ENCODE assay signal across 20 cellular contexts in the genomic region with DNA sequence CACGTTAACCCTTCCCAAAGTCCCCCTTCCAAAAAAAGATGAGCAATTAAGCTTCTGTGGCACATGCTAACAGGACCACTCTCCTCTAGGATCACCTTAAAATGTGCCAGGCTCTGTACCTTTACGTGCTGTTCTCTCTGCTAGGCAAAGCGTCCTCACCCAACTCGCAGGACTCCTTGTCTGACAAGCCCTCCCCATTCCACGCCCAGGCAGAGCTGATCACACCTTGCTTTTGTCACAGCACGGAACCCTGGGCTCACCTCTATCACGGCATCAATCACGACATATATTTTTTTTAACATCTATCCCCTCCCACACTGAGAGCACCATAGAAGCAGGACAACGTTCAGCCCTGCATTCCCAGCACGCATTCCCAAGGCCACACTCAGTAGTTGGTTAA. TPM values are rescaled to one million over a fixed set of nuclear protein-coding genes. Genes with fewer than 3 reads are reported as not detected.
DNase-seq lines count a peak whose midpoint lies in the region; ATAC-seq and TF ChIP-seq lines count a peak whose summit lies in the region.
"Had no signal": no experiment of that assay in that cellular context is flagged by ENCODE, and none has a peak within 500 bp of the region (broad histone marks: within the 10 kb centered on the region; RNA-seq: fewer than 3 reads in every experiment).

No MANE protein-coding gene starts in this region.

- intact Hi-C loops in lower lobe of right lung (cut with DNase I), result no loop called here

- no peaks in the 10 kb centered on the region for H3K27me3 ChIP-seq in lower lobe of right lung (ENCODE audit: low read depth)
- no peaks in the 10 kb centered on the region for H3K27me3 ChIP-seq in suprapubic skin
- no peaks in the 10 kb centered on the region for H3K27me3 ChIP-seq in brain microvascular endothelial cell (replicated peaks)
- H3K27me3 ChIP-seq: right atrium auricular region had no signal

- CTCF ChIA-PET in activated CD4-positive, alpha-beta T cell treated with anti-CD3 and anti-CD28 coated beads, Interleukin-2, amount 10 ng/mL, durations not matched to agents 7 days and 5 days (lab: Charles Lee), result interaction anchor here (1.0 to 1.4 kb wide), 2 partner anchors 10 to 77 kb away, joined by 3 to 4 read pairs; no protein-coding TSS in a partner anchor

- POLR2A ChIA-PET in activated CD4-positive, alpha-beta T cell treated with anti-CD3 and anti-CD28 coated beads, Interleukin-2, amount 10 ng/mL, durations not matched to agents 7 days and 5 days (lab: Charles Lee), result no interaction called here

- H3K27ac Mint-ChIP-seq in activated CD4-positive, alpha-beta T cell treated with anti-CD3 and anti-CD28 coated beads, Interleukin-2, amount 10 ng/mL, durations not matched to agents 7 days and 5 days, result peak overlapping the region; percentile 9
- H3K27ac Mint-ChIP-seq in brain, result peak overlapping the region in 4 of 5 experiments; percentile 11 to 44 (median 25)
- H3K27ac Mint-ChIP-seq: activated CD8-positive, alpha-beta T cell treated with anti-CD3 and anti-CD28 coated beads for 36 hours; T-cell had no signal

- H3K36me3 Mint-ChIP-seq in activated CD4-positive, alpha-beta T cell treated with anti-CD3 and anti-CD28 coated beads, Interleukin-2, amount 10 ng/mL, durations not matched to agents 7 days and 5 days (ENCODE audit: low read depth), result peaks cover 76% of the 10 kb centered on the region
- H3K36me3 Mint-ChIP-seq in brain, result peaks cover 91% of the 10 kb centered on the region

- H3K4me3 Mint-ChIP-seq in activated CD4-positive, alpha-beta T cell treated with anti-CD3 and anti-CD28 coated beads, Interleukin-2, amount 10 ng/mL, durations not matched to agents 7 days and 5 days, result no peak overlapping the region
- H3K4me3 Mint-ChIP-seq in brain, result no peak overlapping the region
- H3K4me3 Mint-ChIP-seq: activated CD8-positive, alpha-beta T cell treated with anti-CD3 and anti-CD28 coated beads for 36 hours; activated T-cell treated with anti-CD3 and anti-CD28 coated beads, Interleukin-2, amount 50 U/mL, for 4 hours; T-cell had no signal

- no peak for TF ChIP-seq POLR2A in suprapubic skin (IDR thresholded peaks at IDR 0.05)

- H3K4me1 ChIP-seq in lower lobe of right lung, result no peaks in the 10 kb centered on the region
- H3K4me1 ChIP-seq in suprapubic skin, result peaks cover 32% of the 10 kb centered on the region

- peaks cover 77% of the 10 kb centered on the region for H3K36me3 ChIP-seq in lower lobe of right lung
- H3K36me3 ChIP-seq in suprapubic skin, result peaks cover 64% of the 10 kb centered on the region
- peaks cover 14% of the 10 kb centered on the region for H3K36me3 ChIP-seq in brain microvascular endothelial cell (replicated peaks)

- H3K27me3 Mint-ChIP-seq in activated CD4-positive, alpha-beta T cell treated with anti-CD3 and anti-CD28 coated beads, Interleukin-2, amount 10 ng/mL, durations not matched to agents 7 days and 5 days, result no peaks in the 10 kb centered on the region
- no peaks in the 10 kb centered on the region for H3K27me3 Mint-ChIP-seq in brain
- H3K27me3 Mint-ChIP-seq: activated CD8-positive, alpha-beta T cell treated with anti-CD3 and anti-CD28 coated beads for 36 hours; T-cell had no signal

- H3K4me1 Mint-ChIP-seq in activated CD4-positive, alpha-beta T cell treated with anti-CD3 and anti-CD28 coated beads, Interleukin-2, amount 10 ng/mL, durations not matched to agents 7 days and 5 days, result peaks cover 11% of the 10 kb centered on the region
- H3K4me1 Mint-ChIP-seq in brain, result no peaks in the 10 kb centered on the region

- no peak overlapping the region for H3K4me3 ChIP-seq in lower lobe of right lung
- peak overlapping the region; percentile 27 for H3K4me3 ChIP-seq in suprapubic skin
- no peak overlapping the region for H3K4me3 ChIP-seq in brain microvascular endothelial cell (ENCODE audit: low read depth, low read length)
- H3K4me3 ChIP-seq: right atrium auricular region had no signal

- TF ChIP-seq EP300 in suprapubic skin (IDR thresholded peaks at IDR 0.05), result no peak

- no peaks in the 10 kb centered on the region for H3K9me3 Mint-ChIP-seq in activated CD4-positive, alpha-beta T cell treated with anti-CD3 and anti-CD28 coated beads, Interleukin-2, amount 10 ng/mL, durations not matched to agents 7 days and 5 days
- no peaks in the 10 kb centered on the region for H3K9me3 Mint-ChIP-seq in brain
- H3K9me3 Mint-ChIP-seq: activated CD8-positive, alpha-beta T cell treated with anti-CD3 and anti-CD28 coated beads for 36 hours; activated T-cell treated with anti-CD3 and anti-CD28 coated beads, Interleukin-2, amount 50 U/mL, for 4 hours; T-cell had no signal

- DNase-seq in activated CD4-positive, alpha-beta T cell treated with anti-CD3 and anti-CD28 coated beads, Interleukin-2, amount 10 ng/mL, durations not matched to agents 7 days and 5 days, result no peak
- DNase-seq in activated CD4-positive, alpha-beta T cell treated with anti-CD3 and anti-CD28 coated beads, Interleukin-2, amount 50 U/mL, for 4 hours, result no peak
- DNase-seq in lower lobe of right lung, result no peak
- no peak for DNase-seq in suprapubic skin (ENCODE audit: low spot score in 2 of 2)
- no peak for DNase-seq in AG08396 (ENCODE audit: low spot score)
- no peak for DNase-seq in brain microvascular endothelial cell
- no peak for DNase-seq in germinal center (ENCODE audit: low spot score)
- DNase-seq: activated CD8-positive, alpha-beta T cell treated with anti-CD3 and anti-CD28 coated beads for 36 hours; activated T-cell treated with anti-CD3 and anti-CD28 coated beads, Interleukin-2, amount 50 U/mL, for 4 hours; C1 segment of cervical spinal cord; effector CD4-positive, alpha-beta T cell; GF-D8; NCI-H1092; NCI-H2081; NCI-H510A; stimulated activated CD4-positive, alpha-beta T cell treated with anti-CD3 and anti-CD28 coated beads, Interleukin-2, amount 100 ng/mL, for 24 hours; T-cell; WERI-Rb-1 had no signal

- in situ Hi-C loops in brain microvascular endothelial cell (cut with HindIII; ENCODE audit: low pct_ligation_motif_present, low sequenced_read_pairs), result no loop called here

- ATAC-seq in lower lobe of right lung, result peak; percentile 11
- ATAC-seq: activated CD8-positive, alpha-beta T cell treated with anti-CD3 and anti-CD28 coated beads for 36 hours; activated T-cell treated with anti-CD3 and anti-CD28 coated beads, Interleukin-2, amount 50 U/mL, for 4 hours; T-cell had no signal

- WGBS in suprapubic skin, result 57% methylated on average over 10 of the region's 10 CpGs

- H3K9me3 ChIP-seq in lower lobe of right lung (no peaks in the 10 kb centered on the region), suprapubic skin (no peaks in the 10 kb centered on the region)
- H3K9me3 ChIP-seq: right atrium auricular region had no signal

- H3K27ac ChIP-seq in lower lobe of right lung (peak overlapping the region; percentile 48), suprapubic skin (peak overlapping the region; percentile 95), brain microvascular endothelial cell (no peak overlapping the region)
- H3K27ac ChIP-seq: right atrium auricular region, WERI-Rb-1 had no signal

- TF ChIP-seq CTCF in brain (conservative IDR thresholded peaks at IDR 0.05), result no peak
- no peak for TF ChIP-seq CTCF in lower lobe of right lung (IDR thresholded peaks at IDR 0.05)
- no peak for TF ChIP-seq CTCF in suprapubic skin (IDR thresholded peaks at IDR 0.05)
- TF ChIP-seq CTCF in brain microvascular endothelial cell (IDR thresholded peaks at IDR 0.05; ENCODE audit: low read depth, low read length, missing control alignments), result no peak

RNA-seq across cellular contexts. Expression of a gene that starts 47.1 kb away (rescaled TPM):
- 100 to 1,000 TPM; 103 to 105 TPM for total RNA-seq in activated CD4-positive, alpha-beta T cell treated with anti-CD3 and anti-CD28 coated beads, Interleukin-2, amount 10 ng/mL, durations not matched to agents 7 days and 5 days
- 74.1 TPM for polyA plus RNA-seq in brain (ENCODE audit: insufficient read depth, low read depth, low replicate concordance)
- total RNA-seq in lower lobe of right lung, result 54.7 TPM
- 100 to 1,000 TPM in 1 of 4 donors, 10 to 100 TPM in 3; 60.1 to 105 (median 64.3) TPM for total RNA-seq in suprapubic skin
